1 cellular context compared by ENCODE assay signal in genomic region chr1:234544094-234544579, GRCh38.
TF ChIP-seq lines count a peak whose summit lies in the region.

No MANE protein-coding gene starts in this region.

TF ChIP-seq in K562, 482 proteins besides CTCF, POLR2A, EP300 and RAD21 (continued from another document and continues in another):
- peak; percentile 71 for TF ChIP-seq FOSL1 (tag; conservative IDR thresholded peaks at IDR 0.05)
- no peak for TF ChIP-seq NCOR1 (IDR thresholded peaks at IDR 0.05)
- TF ChIP-seq, protein P1, sequence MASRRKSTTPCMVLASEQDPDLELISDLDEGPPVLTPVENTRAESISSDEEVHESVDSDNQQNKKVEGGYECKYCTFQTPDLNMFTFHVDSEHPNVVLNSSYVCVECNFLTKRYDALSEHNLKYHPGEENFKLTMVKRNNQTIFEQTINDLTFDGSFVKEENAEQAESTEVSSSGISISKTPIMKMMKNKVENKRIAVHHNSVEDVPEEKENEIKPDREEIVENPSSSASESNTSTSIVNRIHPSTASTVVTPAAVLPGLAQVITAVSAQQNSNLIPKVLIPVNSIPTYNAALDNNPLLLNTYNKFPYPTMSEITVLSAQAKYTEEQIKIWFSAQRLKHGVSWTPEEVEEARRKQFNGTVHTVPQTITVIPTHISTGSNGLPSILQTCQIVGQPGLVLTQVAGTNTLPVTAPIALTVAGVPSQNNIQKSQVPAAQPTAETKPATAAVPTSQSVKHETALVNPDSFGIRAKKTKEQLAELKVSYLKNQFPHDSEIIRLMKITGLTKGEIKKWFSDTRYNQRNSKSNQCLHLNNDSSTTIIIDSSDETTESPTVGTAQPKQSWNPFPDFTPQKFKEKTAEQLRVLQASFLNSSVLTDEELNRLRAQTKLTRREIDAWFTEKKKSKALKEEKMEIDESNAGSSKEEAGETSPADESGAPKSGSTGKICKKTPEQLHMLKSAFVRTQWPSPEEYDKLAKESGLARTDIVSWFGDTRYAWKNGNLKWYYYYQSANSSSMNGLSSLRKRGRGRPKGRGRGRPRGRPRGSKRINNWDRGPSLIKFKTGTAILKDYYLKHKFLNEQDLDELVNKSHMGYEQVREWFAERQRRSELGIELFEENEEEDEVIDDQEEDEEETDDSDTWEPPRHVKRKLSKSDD (conservative IDR thresholded peaks at IDR 0.05; ENCODE audit: low read length) = no peak
- TF ChIP-seq SAFB2 (IDR thresholded peaks at IDR 0.05; ENCODE audit: borderline replicate concordance, low read depth, low read length, severe bottlenecking) = no peak
- TF ChIP-seq NR3C1 (CRISPR knock-in tag; IDR thresholded peaks at IDR 0.05) = no peak
- TF ChIP-seq, protein P2, sequence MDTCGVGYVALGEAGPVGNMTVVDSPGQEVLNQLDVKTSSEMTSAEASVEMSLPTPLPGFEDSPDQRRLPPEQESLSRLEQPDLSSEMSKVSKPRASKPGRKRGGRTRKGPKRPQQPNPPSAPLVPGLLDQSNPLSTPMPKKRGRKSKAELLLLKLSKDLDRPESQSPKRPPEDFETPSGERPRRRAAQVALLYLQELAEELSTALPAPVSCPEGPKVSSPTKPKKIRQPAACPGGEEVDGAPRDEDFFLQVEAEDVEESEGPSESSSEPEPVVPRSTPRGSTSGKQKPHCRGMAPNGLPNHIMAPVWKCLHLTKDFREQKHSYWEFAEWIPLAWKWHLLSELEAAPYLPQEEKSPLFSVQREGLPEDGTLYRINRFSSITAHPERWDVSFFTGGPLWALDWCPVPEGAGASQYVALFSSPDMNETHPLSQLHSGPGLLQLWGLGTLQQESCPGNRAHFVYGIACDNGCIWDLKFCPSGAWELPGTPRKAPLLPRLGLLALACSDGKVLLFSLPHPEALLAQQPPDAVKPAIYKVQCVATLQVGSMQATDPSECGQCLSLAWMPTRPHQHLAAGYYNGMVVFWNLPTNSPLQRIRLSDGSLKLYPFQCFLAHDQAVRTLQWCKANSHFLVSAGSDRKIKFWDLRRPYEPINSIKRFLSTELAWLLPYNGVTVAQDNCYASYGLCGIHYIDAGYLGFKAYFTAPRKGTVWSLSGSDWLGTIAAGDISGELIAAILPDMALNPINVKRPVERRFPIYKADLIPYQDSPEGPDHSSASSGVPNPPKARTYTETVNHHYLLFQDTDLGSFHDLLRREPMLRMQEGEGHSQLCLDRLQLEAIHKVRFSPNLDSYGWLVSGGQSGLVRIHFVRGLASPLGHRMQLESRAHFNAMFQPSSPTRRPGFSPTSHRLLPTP (IDR thresholded peaks at IDR 0.05; ENCODE audit: borderline replicate concordance, extremely low read depth, insufficient read length) = no peak
- TF ChIP-seq ZNF766 (CRISPR knock-in tag; conservative IDR thresholded peaks at IDR 0.05) = peak; percentile 78; the same call in 1 of the 2 replicates
- TF ChIP-seq NCOA2 (IDR thresholded peaks at IDR 0.05; ENCODE audit: partially characterized antibody in 2 of 2) = no peak
- TF ChIP-seq KLF10 (CRISPR knock-in tag; IDR thresholded peaks at IDR 0.05) = no peak
- TF ChIP-seq SMARCA5 (IDR thresholded peaks at IDR 0.05) = no peak
- TF ChIP-seq ZNF175 (CRISPR knock-in tag; IDR thresholded peaks at IDR 0.05; ENCODE audit: low read depth) = no peak; the same call in 1 of the 2 replicates
- no peak for TF ChIP-seq SUPT5H (IDR thresholded peaks at IDR 0.05)
- no peak for TF ChIP-seq GABPB2 (CRISPR knock-in tag; conservative IDR thresholded peaks at IDR 0.05)
- TF ChIP-seq, protein P3, sequence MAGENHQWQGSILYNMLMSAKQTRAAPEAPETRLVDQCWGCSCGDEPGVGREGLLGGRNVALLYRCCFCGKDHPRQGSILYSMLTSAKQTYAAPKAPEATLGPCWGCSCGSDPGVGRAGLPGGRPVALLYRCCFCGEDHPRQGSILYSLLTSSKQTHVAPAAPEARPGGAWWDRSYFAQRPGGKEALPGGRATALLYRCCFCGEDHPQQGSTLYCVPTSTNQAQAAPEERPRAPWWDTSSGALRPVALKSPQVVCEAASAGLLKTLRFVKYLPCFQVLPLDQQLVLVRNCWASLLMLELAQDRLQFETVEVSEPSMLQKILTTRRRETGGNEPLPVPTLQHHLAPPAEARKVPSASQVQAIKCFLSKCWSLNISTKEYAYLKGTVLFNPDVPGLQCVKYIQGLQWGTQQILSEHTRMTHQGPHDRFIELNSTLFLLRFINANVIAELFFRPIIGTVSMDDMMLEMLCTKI (IDR thresholded peaks at IDR 0.05; ENCODE audit: partially characterized antibody) = no peak
- TF ChIP-seq, protein P4, sequence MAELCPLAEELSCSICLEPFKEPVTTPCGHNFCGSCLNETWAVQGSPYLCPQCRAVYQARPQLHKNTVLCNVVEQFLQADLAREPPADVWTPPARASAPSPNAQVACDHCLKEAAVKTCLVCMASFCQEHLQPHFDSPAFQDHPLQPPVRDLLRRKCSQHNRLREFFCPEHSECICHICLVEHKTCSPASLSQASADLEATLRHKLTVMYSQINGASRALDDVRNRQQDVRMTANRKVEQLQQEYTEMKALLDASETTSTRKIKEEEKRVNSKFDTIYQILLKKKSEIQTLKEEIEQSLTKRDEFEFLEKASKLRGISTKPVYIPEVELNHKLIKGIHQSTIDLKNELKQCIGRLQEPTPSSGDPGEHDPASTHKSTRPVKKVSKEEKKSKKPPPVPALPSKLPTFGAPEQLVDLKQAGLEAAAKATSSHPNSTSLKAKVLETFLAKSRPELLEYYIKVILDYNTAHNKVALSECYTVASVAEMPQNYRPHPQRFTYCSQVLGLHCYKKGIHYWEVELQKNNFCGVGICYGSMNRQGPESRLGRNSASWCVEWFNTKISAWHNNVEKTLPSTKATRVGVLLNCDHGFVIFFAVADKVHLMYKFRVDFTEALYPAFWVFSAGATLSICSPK (IDR thresholded peaks at IDR 0.05; ENCODE audit: borderline replicate concordance) = no peak
- no peak for TF ChIP-seq FOXA3 (CRISPR knock-in tag; conservative IDR thresholded peaks at IDR 0.05 in 1 of 2, IDR thresholded peaks at IDR 0.05 in 1 of 2)
- TF ChIP-seq ETV5 (CRISPR knock-in tag; IDR thresholded peaks at IDR 0.05; ENCODE audit: low read depth) = no peak
- no peak for TF ChIP-seq ZNF717 (CRISPR knock-in tag; IDR thresholded peaks at IDR 0.05)
- TF ChIP-seq ZBTB9 (CRISPR knock-in tag; IDR thresholded peaks at IDR 0.05) = no peak
- TF ChIP-seq ATF7 (IDR thresholded peaks at IDR 0.05) = no peak
- TF ChIP-seq POLR2B (IDR thresholded peaks at IDR 0.05; ENCODE audit: low read depth, partially characterized antibody) = no peak
- TF ChIP-seq ZNF197 (CRISPR knock-in tag; IDR thresholded peaks at IDR 0.05; ENCODE audit: low read depth) = no peak
- TF ChIP-seq SIX5 (IDR thresholded peaks at IDR 0.05; ENCODE audit: borderline replicate concordance in 1 of 2, insufficient read depth in 1 of 2, low read depth in 1 of 2, low read length in 2 of 2) = no peak
- TF ChIP-seq ZNF23 (CRISPR knock-in tag; IDR thresholded peaks at IDR 0.05) = no peak
- no peak for TF ChIP-seq TCF3 (CRISPR knock-in tag; IDR thresholded peaks at IDR 0.05)
- TF ChIP-seq, protein P5, sequence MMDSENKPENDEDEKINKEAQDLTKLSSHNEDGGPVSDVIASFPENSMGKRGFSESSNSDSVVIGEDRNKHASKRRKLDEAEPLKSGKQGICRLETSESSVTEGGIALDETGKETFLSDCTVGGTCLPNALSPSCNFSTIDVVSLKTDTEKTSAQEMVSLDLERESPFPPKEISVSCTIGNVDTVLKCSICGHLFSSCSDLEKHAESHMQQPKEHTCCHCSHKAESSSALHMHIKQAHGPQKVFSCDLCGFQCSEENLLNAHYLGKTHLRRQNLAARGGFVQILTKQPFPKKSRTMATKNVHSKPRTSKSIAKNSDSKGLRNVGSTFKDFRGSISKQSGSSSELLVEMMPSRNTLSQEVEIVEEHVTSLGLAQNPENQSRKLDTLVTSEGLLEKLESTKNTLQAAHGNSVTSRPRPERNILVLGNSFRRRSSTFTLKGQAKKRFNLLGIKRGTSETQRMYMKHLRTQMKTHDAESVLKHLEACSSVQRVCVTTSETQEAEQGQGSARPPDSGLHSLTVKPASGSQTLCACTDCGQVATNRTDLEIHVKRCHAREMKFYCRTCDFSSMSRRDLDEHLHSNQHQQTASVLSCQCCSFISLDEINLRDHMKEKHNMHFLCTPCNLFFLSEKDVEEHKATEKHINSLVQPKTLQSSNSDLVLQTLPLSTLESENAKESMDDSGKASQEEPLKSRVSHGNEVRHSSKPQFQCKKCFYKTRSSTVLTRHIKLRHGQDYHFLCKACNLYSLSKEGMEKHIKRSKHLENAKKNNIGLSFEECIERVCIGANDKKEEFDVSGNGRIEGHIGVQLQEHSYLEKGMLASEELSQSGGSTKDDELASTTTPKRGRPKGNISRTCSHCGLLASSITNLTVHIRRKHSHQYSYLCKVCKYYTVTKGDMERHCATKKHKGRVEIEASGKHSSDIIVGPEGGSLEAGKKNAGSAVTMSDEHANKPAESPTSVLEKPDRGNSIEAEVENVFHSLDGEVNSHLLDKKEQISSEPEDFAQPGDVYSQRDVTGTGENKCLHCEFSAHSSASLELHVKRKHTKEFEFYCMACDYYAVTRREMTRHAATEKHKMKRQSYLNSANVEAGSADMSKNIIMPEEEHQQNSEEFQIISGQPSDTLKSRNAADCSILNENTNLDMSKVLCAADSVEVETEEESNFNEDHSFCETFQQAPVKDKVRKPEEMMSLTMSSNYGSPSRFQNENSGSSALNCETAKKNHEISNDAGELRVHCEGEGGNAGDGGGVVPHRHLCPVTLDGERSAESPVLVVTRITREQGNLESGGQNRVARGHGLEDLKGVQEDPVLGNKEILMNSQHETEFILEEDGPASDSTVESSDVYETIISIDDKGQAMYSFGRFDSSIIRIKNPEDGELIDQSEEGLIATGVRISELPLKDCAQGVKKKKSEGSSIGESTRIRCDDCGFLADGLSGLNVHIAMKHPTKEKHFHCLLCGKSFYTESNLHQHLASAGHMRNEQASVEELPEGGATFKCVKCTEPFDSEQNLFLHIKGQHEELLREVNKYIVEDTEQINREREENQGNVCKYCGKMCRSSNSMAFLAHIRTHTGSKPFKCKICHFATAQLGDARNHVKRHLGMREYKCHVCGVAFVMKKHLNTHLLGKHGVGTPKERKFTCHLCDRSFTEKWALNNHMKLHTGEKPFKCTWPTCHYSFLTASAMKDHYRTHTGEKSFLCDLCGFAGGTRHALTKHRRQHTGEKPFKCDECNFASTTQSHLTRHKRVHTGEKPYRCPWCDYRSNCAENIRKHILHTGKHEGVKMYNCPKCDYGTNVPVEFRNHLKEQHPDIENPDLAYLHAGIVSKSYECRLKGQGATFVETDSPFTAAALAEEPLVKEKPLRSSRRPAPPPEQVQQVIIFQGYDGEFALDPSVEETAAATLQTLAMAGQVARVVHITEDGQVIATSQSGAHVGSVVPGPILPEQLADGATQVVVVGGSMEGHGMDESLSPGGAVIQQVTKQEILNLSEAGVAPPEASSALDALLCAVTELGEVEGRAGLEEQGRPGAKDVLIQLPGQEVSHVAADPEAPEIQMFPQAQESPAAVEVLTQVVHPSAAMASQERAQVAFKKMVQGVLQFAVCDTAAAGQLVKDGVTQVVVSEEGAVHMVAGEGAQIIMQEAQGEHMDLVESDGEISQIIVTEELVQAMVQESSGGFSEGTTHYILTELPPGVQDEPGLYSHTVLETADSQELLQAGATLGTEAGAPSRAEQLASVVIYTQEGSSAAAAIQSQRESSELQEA (IDR thresholded peaks at IDR 0.05; ENCODE audit: low read depth) = no peak
- no peak for TF ChIP-seq SRSF7 (optimal IDR thresholded peaks at IDR 0.05; ENCODE audit: low read depth, low read length)
- TF ChIP-seq ZNF778 (CRISPR knock-in tag; IDR thresholded peaks at IDR 0.05) = no peak
- peak; percentile 63; the same call in 1 of the 2 replicates for TF ChIP-seq MTA1 (IDR thresholded peaks at IDR 0.05; ENCODE audit: borderline replicate concordance)
- TF ChIP-seq ZNF133 (CRISPR knock-in tag; IDR thresholded peaks at IDR 0.05) = no peak
- TF ChIP-seq ZBED1 (IDR thresholded peaks at IDR 0.05) = no peak
- no peak for TF ChIP-seq TEAD2 (tag; IDR thresholded peaks at IDR 0.05)
- no peak for TF ChIP-seq KLF16 (IDR thresholded peaks at IDR 0.05)
- TF ChIP-seq, protein P6, sequence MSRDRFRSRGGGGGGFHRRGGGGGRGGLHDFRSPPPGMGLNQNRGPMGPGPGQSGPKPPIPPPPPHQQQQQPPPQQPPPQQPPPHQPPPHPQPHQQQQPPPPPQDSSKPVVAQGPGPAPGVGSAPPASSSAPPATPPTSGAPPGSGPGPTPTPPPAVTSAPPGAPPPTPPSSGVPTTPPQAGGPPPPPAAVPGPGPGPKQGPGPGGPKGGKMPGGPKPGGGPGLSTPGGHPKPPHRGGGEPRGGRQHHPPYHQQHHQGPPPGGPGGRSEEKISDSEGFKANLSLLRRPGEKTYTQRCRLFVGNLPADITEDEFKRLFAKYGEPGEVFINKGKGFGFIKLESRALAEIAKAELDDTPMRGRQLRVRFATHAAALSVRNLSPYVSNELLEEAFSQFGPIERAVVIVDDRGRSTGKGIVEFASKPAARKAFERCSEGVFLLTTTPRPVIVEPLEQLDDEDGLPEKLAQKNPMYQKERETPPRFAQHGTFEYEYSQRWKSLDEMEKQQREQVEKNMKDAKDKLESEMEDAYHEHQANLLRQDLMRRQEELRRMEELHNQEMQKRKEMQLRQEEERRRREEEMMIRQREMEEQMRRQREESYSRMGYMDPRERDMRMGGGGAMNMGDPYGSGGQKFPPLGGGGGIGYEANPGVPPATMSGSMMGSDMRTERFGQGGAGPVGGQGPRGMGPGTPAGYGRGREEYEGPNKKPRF (IDR thresholded peaks at IDR 0.05; ENCODE audit: low read depth, low read length) = no peak
- peak; percentile 93 for TF ChIP-seq CXXC5 (CRISPR knock-in tag; IDR thresholded peaks at IDR 0.05)
- no peak for TF ChIP-seq NR1H2 (CRISPR knock-in tag; IDR thresholded peaks at IDR 0.05)
- TF ChIP-seq ZNF384 (IDR thresholded peaks at IDR 0.05; ENCODE audit: low read depth, low read length) = peak; percentile 77
- 0 out of 2 replicates have a peak, but pooled peaks have one; percentile 33 for TF ChIP-seq GTF2F1 (IDR thresholded peaks at IDR 0.05; ENCODE audit: low read depth, low read length)
- peak; percentile 42; the same call in 1 of the 2 replicates for TF ChIP-seq PYGO2 (tag; IDR thresholded peaks at IDR 0.05)
